ENCODE assay signal across 7 cellular contexts in genomic region chr11:116454020-116454645, GRCh38.
DNase-seq lines count a peak whose midpoint lies in the region; ATAC-seq and TF ChIP-seq lines count a peak whose summit lies in the region.

No MANE protein-coding gene starts in this region.

- WGBS in esophagus squamous epithelium, 2 donors, result 48 to 58% methylated on average over 8 to 9 of the region's 9 CpGs

- peaks cover 13% of the 10 kb centered on the region for H3K9me3 Mint-ChIP-seq in osteocyte (ENCODE audit: unreplicated experiment)

- H3K4me1 Mint-ChIP-seq in osteocyte (ENCODE audit: unreplicated experiment), result no peaks in the 10 kb centered on the region

- H3K36me3 Mint-ChIP-seq in osteocyte (ENCODE audit: unreplicated experiment), result no peaks in the 10 kb centered on the region

- intact Hi-C loops in esophagus squamous epithelium (cut with DNase I), result no loop called here

- H3K27ac ChIP-seq in esophagus squamous epithelium, result no peak overlapping the region

- DNase-seq in ELF-1 (ENCODE audit: low read depth, low spot score) (peak; percentile 63), HS-5 (ENCODE audit: low read depth) (peak; percentile 3), SK-MEL-5 (ENCODE audit: low read depth, low spot score) (peak; percentile 70), esophagus squamous epithelium (lab: John Stamatoyannopoulos, UW) (no peak), osteocyte (ENCODE audit: extremely low spot score, unreplicated experiment) (no peak), NCI-H2227 treated with DMSO at 0.1 percent for 48 hours (lab: John Stamatoyannopoulos, UW) (no peak)

- H3K27ac Mint-ChIP-seq in osteocyte (ENCODE audit: unreplicated experiment), result no peak overlapping the region

- H3K9me3 ChIP-seq in esophagus squamous epithelium, result peaks cover 0 to 3% (median 0%) of the 10 kb centered on the region in 3 donors

- in situ Hi-C loops in SK-MEL-5 (cut with HindIII; ENCODE audit: low pct_unique_long_range_greater_than_20kb, low sequenced_read_pairs), result no loop called here

- no peaks in the 10 kb centered on the region for H3K27me3 ChIP-seq in esophagus squamous epithelium

- no peak overlapping the region for H3K4me3 ChIP-seq in esophagus squamous epithelium

- no peak for TF ChIP-seq POLR2A in esophagus squamous epithelium (IDR thresholded peaks at IDR 0.05)

- H3K4me1 ChIP-seq in esophagus squamous epithelium, result no peaks in the 10 kb centered on the region

- H3K36me3 ChIP-seq in esophagus squamous epithelium, result no peaks in the 10 kb centered on the region

- no peaks in the 10 kb centered on the region for H3K27me3 Mint-ChIP-seq in osteocyte (ENCODE audit: unreplicated experiment)

- TF ChIP-seq CTCF in esophagus squamous epithelium (IDR thresholded peaks at IDR 0.05) (peak in 4 of 6 experiments; percentile 23 to 49 (median 30)), osteocyte (IDR thresholded peaks at IDR 0.05) (peak; percentile 41)

- ATAC-seq in GM18858 (IDR thresholded peaks at IDR 0.05; ENCODE audit: unreplicated experiment), result no peak

- H3K4me3 Mint-ChIP-seq in osteocyte (ENCODE audit: unreplicated experiment), result no peak overlapping the region

Comparison
In these comparisons a context has a peak if more than half of its experiments do, and no peak if none do; other contexts are left out.
1. DNase-seq: peak in ELF-1 (single experiment), HS-5 (single experiment) and SK-MEL-5 (single experiment); none in esophagus squamous epithelium (single experiment), osteocyte (single experiment) and NCI-H2227 treated with DMSO at 0.1 percent for 48 hours (single experiment).